ENCODE assay signal across 8 cellular contexts in the genomic region with DNA sequence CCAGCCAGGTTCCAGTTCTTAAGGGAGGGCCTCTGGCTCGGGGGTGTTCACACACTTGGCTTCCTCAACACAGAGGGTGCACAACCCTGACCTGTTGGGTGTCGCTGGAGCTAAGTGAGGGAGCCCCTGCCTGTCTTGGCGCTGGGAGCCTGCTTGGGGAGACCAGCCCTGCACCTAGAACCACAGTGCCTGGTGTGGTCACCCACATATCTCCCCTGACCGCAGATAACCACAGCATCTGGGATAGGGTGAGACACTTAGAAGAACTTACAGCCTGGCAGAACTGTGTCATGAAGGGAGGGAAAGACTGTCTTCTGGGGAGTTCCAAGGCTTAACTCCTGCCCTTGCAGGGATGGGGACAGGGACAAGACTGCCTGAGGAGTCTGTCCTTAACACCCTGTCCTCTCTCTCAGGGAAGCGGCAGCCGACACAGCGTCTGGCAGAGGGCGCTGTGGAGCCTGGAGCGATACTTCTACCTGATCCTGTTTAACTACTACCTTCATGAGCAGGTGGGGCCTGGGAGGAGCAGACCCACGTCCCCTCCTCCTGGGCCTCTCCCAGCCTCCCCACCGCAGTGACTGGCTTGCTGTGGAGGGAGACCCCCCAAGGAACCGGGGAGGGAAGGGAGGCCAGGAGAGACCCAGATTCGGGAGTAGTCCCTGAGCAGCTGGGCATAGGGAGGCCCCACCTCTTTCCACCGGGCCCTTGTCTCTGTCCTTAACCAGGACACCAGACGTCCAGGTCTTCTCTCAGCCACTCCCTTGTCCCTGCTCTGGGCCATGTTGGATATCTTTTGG. TPM values are rescaled to one million over a fixed set of nuclear protein-coding genes. Genes with fewer than 3 reads are reported as not detected.
DNase-seq lines count a peak whose midpoint lies in the region; ATAC-seq and TF ChIP-seq lines count a peak whose summit lies in the region.

No MANE protein-coding gene starts in this region.

- H3K36me3 ChIP-seq in GM23248 (ENCODE audit: low read depth), result no peaks in the 10 kb centered on the region

- H3K27me3 ChIP-seq in GM23248 (replicated peaks; ENCODE audit: insufficient read depth), result peaks cover 8% of the 10 kb centered on the region; the same call in 1 of the 2 replicates

- H3K27ac ChIP-seq in GM23248, result no peak overlapping the region

- no peaks in the 10 kb centered on the region for H3K9me3 ChIP-seq in GM23248 (ENCODE audit: low read depth)

- in situ Hi-C loops in GM23248 (cut with MboI), result no loop called here

- H3K36me3 Mint-ChIP-seq in activated CD8-positive, alpha-beta T cell treated with anti-CD3 and anti-CD28 coated beads for 36 hours (ENCODE audit: low read depth), result no peaks in the 10 kb centered on the region

- no peaks in the 10 kb centered on the region for H3K4me1 ChIP-seq in GM23248 (ENCODE audit: insufficient read depth)

- no peak overlapping the region for H2AFZ ChIP-seq in GM23248

- H3K4me1 Mint-ChIP-seq in activated CD8-positive, alpha-beta T cell treated with anti-CD3 and anti-CD28 coated beads for 36 hours (ENCODE audit: low read depth), result no peaks in the 10 kb centered on the region

- peak; percentile 12 for TF ChIP-seq CTCF in AG09319 (IDR thresholded peaks at IDR 0.05; ENCODE audit: low read depth, low read length)
- peak; percentile 59 for TF ChIP-seq CTCF in activated CD8-positive, alpha-beta T cell treated with anti-CD3 and anti-CD28 coated beads for 36 hours (IDR thresholded peaks at IDR 0.05)

- H3K27ac Mint-ChIP-seq in activated CD8-positive, alpha-beta T cell treated with anti-CD3 and anti-CD28 coated beads for 36 hours, result no peak overlapping the region

- peak; percentile 58 for ATAC-seq in activated CD8-positive, alpha-beta T cell treated with anti-CD3 and anti-CD28 coated beads for 36 hours
- no peak for ATAC-seq in HG03521 (IDR thresholded peaks at IDR 0.05; ENCODE audit: unreplicated experiment)

- CTCF ChIA-PET in activated CD8-positive, alpha-beta T cell treated with anti-CD3 and anti-CD28 coated beads for 36 hours (lab: Charles Lee), result interaction anchor here (1.0 to 2.3 kb wide), 6 partner anchors 8 to 221 kb away, joined by 3 to 23 read pairs (median 8); no protein-coding TSS in a partner anchor

- WGBS in GM23248 (ENCODE audit: low coverage in 1 of 2, low lambda C conversion rate in 2 of 2, missing lambda C conversion rate in 2 of 2), 2 experiments, result 51 to 68% methylated on average over 13 to 14 of the region's 15 CpGs

- H3K27me3 Mint-ChIP-seq in activated CD8-positive, alpha-beta T cell treated with anti-CD3 and anti-CD28 coated beads for 36 hours, result no peaks in the 10 kb centered on the region

- no peak overlapping the region for H3K4me3 ChIP-seq in GM23248

- H3K9me3 Mint-ChIP-seq in activated CD8-positive, alpha-beta T cell treated with anti-CD3 and anti-CD28 coated beads for 36 hours, result no peaks in the 10 kb centered on the region

- no peaks in the 10 kb centered on the region for H4K20me1 ChIP-seq in GM23248 (ENCODE audit: insufficient read depth)

- no peaks in the 10 kb centered on the region for H3K79me2 ChIP-seq in GM23248 (ENCODE audit: insufficient read depth)

- no peaks in the 10 kb centered on the region for H3F3A ChIP-seq in GM23248 (ENCODE audit: insufficient read depth)

- POLR2A ChIA-PET in activated CD8-positive, alpha-beta T cell treated with anti-CD3 and anti-CD28 coated beads for 36 hours (lab: Charles Lee), result no interaction called here

- H3K9me2 ChIP-seq in GM23248 (ENCODE audit: insufficient read depth), result no peaks in the 10 kb centered on the region

- H3K4me3 Mint-ChIP-seq in activated CD8-positive, alpha-beta T cell treated with anti-CD3 and anti-CD28 coated beads for 36 hours, result no peak overlapping the region

- H3K4me2 ChIP-seq in GM23248 (ENCODE audit: unreplicated experiment), result no peak overlapping the region

- no peak for DNase-seq in AG09319 (ENCODE audit: extremely low read depth, low read depth)
- DNase-seq in GM23248, result peak; percentile 20
- peak; percentile 56 for DNase-seq in activated CD8-positive, alpha-beta T cell treated with anti-CD3 and anti-CD28 coated beads for 36 hours
- DNase-seq in islet precursor cell, result peak; percentile 90
- no peak for DNase-seq in SHP77 treated with DMSO at 0.1 percent for 48 hours (lab: John Stamatoyannopoulos, UW)
- no peak for DNase-seq in amygdala (lab: John Stamatoyannopoulos, UW)
- DNase-seq in NCI-H187 (lab: John Stamatoyannopoulos, UW), result no peak

- H3K9ac ChIP-seq in GM23248, result no peak overlapping the region

- intact Hi-C loops in activated CD8-positive, alpha-beta T cell treated with anti-CD3 and anti-CD28 coated beads for 36 hours (cut with micrococcal nuclease), result no loop called here

RNA-seq across cellular contexts. Expression of a gene that starts 59.0 kb away (rescaled TPM):
- total RNA-seq in GM23248 (2014; rRNA removed; shearing (Covaris generic)), result not detected in 2 replicates
- polyA plus RNA-seq in GM23248 (2016; fragmentation: Nextera tagmentation; extraction: Ambion mirVana), result not detected in 2 replicates
- 1 to 10 TPM; 6.6 to 6.8 TPM for total RNA-seq in activated CD8-positive, alpha-beta T cell treated with anti-CD3 and anti-CD28 coated beads for 36 hours

Comparison
In these comparisons a context has a peak if more than half of its experiments do, and no peak if none do; other contexts are left out.
1. DNase-seq: peak in GM23248 (single experiment), activated CD8-positive, alpha-beta T cell treated with anti-CD3 and anti-CD28 coated beads for 36 hours (single experiment) and islet precursor cell (single experiment); none in AG09319 (single experiment), SHP77 treated with DMSO at 0.1 percent for 48 hours (single experiment), amygdala (0 of 56) and NCI-H187 (0 of 2).